Comparison of ENCODE assay signal across 7 cellular contexts in genomic region chr20:39075731-39076130, GRCh38.
"Had no signal": no experiment of that assay in that cellular context is flagged by ENCODE, and none has a peak within 500 bp of the region (broad histone marks: within the 10 kb centered on the region; RNA-seq: fewer than 3 reads in every experiment).

No MANE protein-coding gene starts in this region.

- DNase-seq: IMR-90, KBM-7, KG1 had no signal

- ATAC-seq: HepG2 had no signal

- H3K4me2 ChIP-seq: KMS-11 had no signal

- H3K9ac ChIP-seq: KMS-11 had no signal

- H3K27ac ChIP-seq: HL-60, KMS-11 had no signal

- FAIRE-seq: HepG2, HTR-8/SVneo had no signal
